In genomic region chr1:223429313-223429731, GRCh38 we compare ENCODE assay signal across 17 cellular contexts. TPM values are rescaled to one million over a fixed set of nuclear protein-coding genes. Genes with fewer than 3 reads are reported as not detected.
DNase-seq lines count a peak whose midpoint lies in the region; ATAC-seq, FAIRE-seq and TF ChIP-seq lines count a peak whose summit lies in the region.
"Had no signal": no experiment of that assay in that cellular context is flagged by ENCODE, and none has a peak within 500 bp of the region (broad histone marks: within the 10 kb centered on the region; RNA-seq: fewer than 3 reads in every experiment).

No MANE protein-coding gene starts in this region.

- 66 to 70% methylated on average over 2 of the region's 2 CpGs for WGBS in pancreas, 2 donors

- CTCF ChIA-PET in RWPE1 (lab: Yijun Ruan, JAX) = interaction anchor here (0.6 to 1.1 kb wide), 6 partner anchors 14 to 296 kb away, joined by 3 read pairs; no protein-coding TSS in a partner anchor

- peaks cover 0 to 13% (median 7%) of the 10 kb centered on the region in 3 donors for H3K4me1 ChIP-seq in pancreas

- peaks cover 6% of the 10 kb centered on the region in 2 donors for H3K9me3 Mint-ChIP-seq in stimulated activated naive CD8-positive, alpha-beta T cell treated with anti-CD3 and anti-CD28 coated beads, Interleukin-15, amount 100 ng/mL, for 72 hours

- no peak overlapping the region for H3K4me3 Mint-ChIP-seq in stimulated activated naive CD8-positive, alpha-beta T cell treated with anti-CD3 and anti-CD28 coated beads, Interleukin-15, amount 100 ng/mL, for 72 hours

- H3K36me3 ChIP-seq in pancreas = no peaks in the 10 kb centered on the region
- H3K36me3 ChIP-seq: brain microvascular endothelial cell had no signal

- no peaks in the 10 kb centered on the region for H3K4me1 Mint-ChIP-seq in stimulated activated naive CD8-positive, alpha-beta T cell treated with anti-CD3 and anti-CD28 coated beads, Interleukin-15, amount 100 ng/mL, for 72 hours

- no peaks in the 10 kb centered on the region for H3K27me3 Mint-ChIP-seq in stimulated activated naive CD8-positive, alpha-beta T cell treated with anti-CD3 and anti-CD28 coated beads, Interleukin-15, amount 100 ng/mL, for 72 hours

- ATAC-seq in pancreas = peak in 3 of 4 donors; percentile 55 to 70 (median 62)
- no peak for ATAC-seq in stimulated activated naive CD8-positive, alpha-beta T cell treated with anti-CD3 and anti-CD28 coated beads, Interleukin-15, amount 100 ng/mL, for 72 hours

- DNase-seq in AG10803 (ENCODE audit: low read depth) = peak; percentile 81
- peak; percentile 74 for DNase-seq in RWPE1 (ENCODE audit: low spot score)
- peak; percentile 78 for DNase-seq in fibroblast of the aortic adventitia (ENCODE audit: low read depth)
- no peak for DNase-seq in pancreas
- no peak for DNase-seq in activated CD4-positive, alpha-beta T cell treated with anti-CD3 and anti-CD28 coated beads, Interleukin-2, amount 50 U/mL, for 48 hours
- no peak for DNase-seq in stimulated activated naive CD4-positive, alpha-beta T cell treated with Interleukin-2 at 50 U/mL for 16 hours (lab: John Stamatoyannopoulos, UW)
- no peak for DNase-seq in stimulated activated naive CD8-positive, alpha-beta T cell treated with anti-CD3 and anti-CD28 coated beads, Interleukin-15, amount 100 ng/mL, for 72 hours
- DNase-seq in NCI-H146 (lab: John Stamatoyannopoulos, UW) = no peak
- DNase-seq: activated CD4-positive, alpha-beta T cell treated with anti-CD3 and anti-CD28 coated beads for 1 hour; activated T-cell treated with anti-CD3 and anti-CD28 coated beads, Interleukin-2, amount 50 U/mL, for 48 hours; AML-193; brain microvascular endothelial cell; DMS79; KBM-7; NCI-H2081 treated with DMSO at 0.1 percent for 48 hours had no signal

- intact Hi-C loops in pancreas (cut with DNase I) = no loop called here

- POLR2A ChIA-PET in RWPE1 (lab: Yijun Ruan, JAX; ENCODE audit: low non-redundant PET) = no interaction called here

- no peak for FAIRE-seq in pancreas (lab: Jason Lieb, UNC)
- FAIRE-seq: urothelium cell line had no signal

- H3K27me3 ChIP-seq in pancreas = no peaks in the 10 kb centered on the region
- H3K27me3 ChIP-seq: brain microvascular endothelial cell had no signal

- no peaks in the 10 kb centered on the region for H3K9me3 ChIP-seq in pancreas

- H3K27ac ChIP-seq in RWPE1 (peak overlapping the region; percentile 82), pancreas (no peak overlapping the region)
- H3K27ac ChIP-seq: brain microvascular endothelial cell had no signal

- H3K27ac Mint-ChIP-seq in stimulated activated naive CD8-positive, alpha-beta T cell treated with anti-CD3 and anti-CD28 coated beads, Interleukin-15, amount 100 ng/mL, for 72 hours = no peak overlapping the region

- H3K4me3 ChIP-seq in AG10803 (ENCODE audit: low read length) (no peak overlapping the region), fibroblast of the aortic adventitia (ENCODE audit: low read depth, low read length) (no peak overlapping the region), pancreas (no peak overlapping the region)
- H3K4me3 ChIP-seq: skin epidermis had no signal

- TF ChIP-seq CTCF in AG10803 (conservative IDR thresholded peaks at IDR 0.05; ENCODE audit: low read length) (0 out of 2 replicates have a peak, but pooled peaks have one; percentile 15), RWPE1 (conservative IDR thresholded peaks at IDR 0.05; ENCODE audit: low read depth) (peak; percentile 30; the same call in 1 of the 2 replicates), fibroblast of the aortic adventitia (IDR thresholded peaks at IDR 0.05; ENCODE audit: insufficient read depth, low read length) (no peak), pancreas (IDR thresholded peaks at IDR 0.05) (no peak)

RNA-seq across cellular contexts. Expression of gene CCDC185, which starts 36.1 kb away (rescaled TPM):
- total RNA-seq in fibroblast of the aortic adventitia (ENCODE audit: low replicate concordance) = not detected in 2 replicates
- not detected for total RNA-seq in pancreas
- not detected for polyA plus RNA-seq in pancreas

Comparison
In these comparisons a context has a peak if more than half of its experiments do, and no peak if none do; other contexts are left out.
1. DNase-seq: peak in AG10803 (single experiment), RWPE1 (single experiment) and fibroblast of the aortic adventitia (single experiment); none in pancreas (0 of 6), activated CD4-positive, alpha-beta T cell treated with anti-CD3 and anti-CD28 coated beads, Interleukin-2, amount 50 U/mL, for 48 hours (0 of 2), stimulated activated naive CD4-positive, alpha-beta T cell treated with Interleukin-2 at 50 U/mL for 16 hours (single experiment), stimulated activated naive CD8-positive, alpha-beta T cell treated with anti-CD3 and anti-CD28 coated beads, Interleukin-15, amount 100 ng/mL, for 72 hours (0 of 2) and NCI-H146 (single experiment).
2. CTCF ChIP-seq: peak in AG10803 (single experiment) and RWPE1 (single experiment); none in fibroblast of the aortic adventitia (single experiment) and pancreas (0 of 4).